Comparison of ENCODE assay signal across 8 cellular contexts in the genomic region with DNA sequence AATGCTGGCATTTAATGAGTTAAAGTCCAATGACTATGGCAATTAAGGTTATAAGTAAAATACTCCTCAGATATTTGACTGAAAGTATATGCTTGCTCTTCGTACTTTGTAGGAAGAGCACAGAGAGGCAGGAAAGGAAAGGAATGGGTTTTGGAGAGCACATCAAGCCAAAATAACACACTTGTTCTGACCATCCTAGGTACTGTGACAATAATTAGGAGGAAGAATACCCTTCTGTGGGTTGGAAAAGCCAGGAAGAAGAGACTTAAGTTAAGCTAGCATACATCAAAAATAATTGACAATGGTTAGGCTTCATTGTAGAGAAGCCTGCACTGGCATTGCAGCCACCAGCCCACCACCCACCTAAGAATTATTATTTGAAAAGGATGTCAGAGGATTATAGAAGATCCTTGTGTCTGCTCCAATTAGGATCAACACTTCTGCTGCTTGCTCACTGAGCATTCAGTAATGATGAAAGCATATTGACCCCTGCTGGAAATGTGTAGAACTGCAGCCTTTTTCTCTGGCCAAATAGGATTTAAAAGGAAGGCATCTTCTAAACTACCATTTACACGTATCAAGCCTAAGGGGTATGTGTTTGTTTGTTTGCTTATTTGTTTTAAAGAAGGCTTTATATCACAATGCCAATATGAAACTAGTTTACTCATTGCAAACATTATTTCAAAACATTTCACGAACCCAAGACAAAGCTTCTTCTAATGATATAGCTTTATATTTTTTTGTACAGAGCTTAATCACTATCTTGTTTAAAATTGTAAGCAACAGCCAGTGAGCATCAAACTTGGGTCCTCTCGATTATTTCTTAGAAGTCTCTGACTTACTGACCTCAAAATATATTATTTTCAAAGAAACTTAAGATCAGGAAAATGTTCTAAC.
DNase-seq lines count a peak whose midpoint lies in the region; ATAC-seq, FAIRE-seq and TF ChIP-seq lines count a peak whose summit lies in the region.

No MANE protein-coding gene starts in this region.

- no peaks in the 10 kb centered on the region for H3K4me1 Mint-ChIP-seq in MCF 10A (ENCODE audit: insufficient read depth, unreplicated experiment)

- CTCF ChIA-PET in MCF 10A (lab: Yijun Ruan, JAX): interaction anchor here (0.6 to 4.8 kb wide), 42 partner anchors 10 to 866 kb away, joined by 3 to 73 read pairs (median 4); a partner anchor contains a TSS

- peak; percentile 88 for TF ChIP-seq CTCF in 22Rv1 (IDR thresholded peaks at IDR 0.05)
- TF ChIP-seq CTCF in MCF 10A (IDR thresholded peaks at IDR 0.05; ENCODE audit: unreplicated experiment): peak; percentile 87

- no peak for TF ChIP-seq POLR2A in GM12892 (IDR thresholded peaks at IDR 0.05; ENCODE audit: low read depth, low read length)

- no peak overlapping the region for H3K4me3 Mint-ChIP-seq in MCF 10A (ENCODE audit: unreplicated experiment)

- no peak overlapping the region for H3K27ac Mint-ChIP-seq in MCF 10A (ENCODE audit: low read depth, unreplicated experiment)

- no peaks in the 10 kb centered on the region for H3K36me3 Mint-ChIP-seq in MCF 10A (ENCODE audit: insufficient read depth, unreplicated experiment)

- H3K27ac ChIP-seq in 22Rv1: no peak overlapping the region

- peak; percentile 13 for DNase-seq in GM12892 (ENCODE audit: insufficient read length)
- DNase-seq in NCI-H128 (lab: John Stamatoyannopoulos, UW; ENCODE audit: unreplicated experiment): peak; percentile 54
- DNase-seq in MCF 10A (ENCODE audit: unreplicated experiment): peak; percentile 78
- DNase-seq in stimulated activated CD4-positive, alpha-beta T cell treated with anti-CD3 and anti-CD28 coated beads, Interleukin-1b, Interleukin-23, amount 100 ng/mL, for 48 hours: peak; percentile 28

- ATAC-seq in HG02763 (IDR thresholded peaks at IDR 0.05; ENCODE audit: unreplicated experiment) (peak; percentile 88), SK-N-SH treated with all-trans-retinoic acid at 6 μM for 48 hours (peak; percentile 84)

- FAIRE-seq in GM12892 (lab: Jason Lieb, UNC): peak; percentile 97
- FAIRE-seq in islet of Langerhans (lab: Jason Lieb, UNC): peak; percentile 99

- H3K27me3 Mint-ChIP-seq in MCF 10A (ENCODE audit: insufficient read depth, unreplicated experiment): no peaks in the 10 kb centered on the region

- BruUV-seq in MCF 10A (replicated peaks; lab: Mats Ljungman, UMichigan): no TSS peak

- intact Hi-C loops in MCF 10A (cut with micrococcal nuclease): loop anchor here (1.0 to 5.0 kb wide), 5 partner anchors 167 to 864 kb away; a partner anchor contains a TSS

- H3K9me3 Mint-ChIP-seq in MCF 10A (ENCODE audit: unreplicated experiment): peaks cover under 1% of the 10 kb centered on the region

- POLR2A ChIA-PET in MCF 10A (lab: Yijun Ruan, JAX): no interaction called here

TF ChIP-seq in SK-N-SH treated with all-trans-retinoic acid at 6 μM for 48 hours, 23 proteins besides CTCF, POLR2A, EP300 and RAD21:
- TF ChIP-seq, protein P1, sequence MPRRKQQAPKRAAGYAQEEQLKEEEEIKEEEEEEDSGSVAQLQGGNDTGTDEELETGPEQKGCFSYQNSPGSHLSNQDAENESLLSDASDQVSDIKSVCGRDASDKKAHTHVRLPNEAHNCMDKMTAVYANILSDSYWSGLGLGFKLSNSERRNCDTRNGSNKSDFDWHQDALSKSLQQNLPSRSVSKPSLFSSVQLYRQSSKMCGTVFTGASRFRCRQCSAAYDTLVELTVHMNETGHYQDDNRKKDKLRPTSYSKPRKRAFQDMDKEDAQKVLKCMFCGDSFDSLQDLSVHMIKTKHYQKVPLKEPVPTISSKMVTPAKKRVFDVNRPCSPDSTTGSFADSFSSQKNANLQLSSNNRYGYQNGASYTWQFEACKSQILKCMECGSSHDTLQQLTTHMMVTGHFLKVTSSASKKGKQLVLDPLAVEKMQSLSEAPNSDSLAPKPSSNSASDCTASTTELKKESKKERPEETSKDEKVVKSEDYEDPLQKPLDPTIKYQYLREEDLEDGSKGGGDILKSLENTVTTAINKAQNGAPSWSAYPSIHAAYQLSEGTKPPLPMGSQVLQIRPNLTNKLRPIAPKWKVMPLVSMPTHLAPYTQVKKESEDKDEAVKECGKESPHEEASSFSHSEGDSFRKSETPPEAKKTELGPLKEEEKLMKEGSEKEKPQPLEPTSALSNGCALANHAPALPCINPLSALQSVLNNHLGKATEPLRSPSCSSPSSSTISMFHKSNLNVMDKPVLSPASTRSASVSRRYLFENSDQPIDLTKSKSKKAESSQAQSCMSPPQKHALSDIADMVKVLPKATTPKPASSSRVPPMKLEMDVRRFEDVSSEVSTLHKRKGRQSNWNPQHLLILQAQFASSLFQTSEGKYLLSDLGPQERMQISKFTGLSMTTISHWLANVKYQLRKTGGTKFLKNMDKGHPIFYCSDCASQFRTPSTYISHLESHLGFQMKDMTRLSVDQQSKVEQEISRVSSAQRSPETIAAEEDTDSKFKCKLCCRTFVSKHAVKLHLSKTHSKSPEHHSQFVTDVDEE (CRISPR knock-in tag; IDR thresholded peaks at IDR 0.05): no peak
- TF ChIP-seq TCF4 (CRISPR knock-in tag; IDR thresholded peaks at IDR 0.05; ENCODE audit: borderline replicate concordance) (no peak), CSDC2 (CRISPR knock-in tag; IDR thresholded peaks at IDR 0.05) (no peak), ZFP30 (CRISPR knock-in tag; IDR thresholded peaks at IDR 0.05) (no peak), OSR1 (CRISPR knock-in tag; IDR thresholded peaks at IDR 0.05) (no peak), ZNF8 (CRISPR knock-in tag; IDR thresholded peaks at IDR 0.05) (no peak), RARB (CRISPR knock-in tag; IDR thresholded peaks at IDR 0.05) (no peak)
- TF ChIP-seq, protein P2, sequence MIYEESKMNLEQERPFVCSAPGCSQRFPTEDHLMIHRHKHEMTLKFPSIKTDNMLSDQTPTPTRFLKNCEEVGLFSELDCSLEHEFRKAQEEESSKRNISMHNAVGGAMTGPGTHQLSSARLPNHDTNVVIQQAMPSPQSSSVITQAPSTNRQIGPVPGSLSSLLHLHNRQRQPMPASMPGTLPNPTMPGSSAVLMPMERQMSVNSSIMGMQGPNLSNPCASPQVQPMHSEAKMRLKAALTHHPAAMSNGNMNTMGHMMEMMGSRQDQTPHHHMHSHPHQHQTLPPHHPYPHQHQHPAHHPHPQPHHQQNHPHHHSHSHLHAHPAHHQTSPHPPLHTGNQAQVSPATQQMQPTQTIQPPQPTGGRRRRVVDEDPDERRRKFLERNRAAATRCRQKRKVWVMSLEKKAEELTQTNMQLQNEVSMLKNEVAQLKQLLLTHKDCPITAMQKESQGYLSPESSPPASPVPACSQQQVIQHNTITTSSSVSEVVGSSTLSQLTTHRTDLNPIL (CRISPR knock-in tag; IDR thresholded peaks at IDR 0.05; ENCODE audit: low read depth): no peak
- TF ChIP-seq, protein P3, sequence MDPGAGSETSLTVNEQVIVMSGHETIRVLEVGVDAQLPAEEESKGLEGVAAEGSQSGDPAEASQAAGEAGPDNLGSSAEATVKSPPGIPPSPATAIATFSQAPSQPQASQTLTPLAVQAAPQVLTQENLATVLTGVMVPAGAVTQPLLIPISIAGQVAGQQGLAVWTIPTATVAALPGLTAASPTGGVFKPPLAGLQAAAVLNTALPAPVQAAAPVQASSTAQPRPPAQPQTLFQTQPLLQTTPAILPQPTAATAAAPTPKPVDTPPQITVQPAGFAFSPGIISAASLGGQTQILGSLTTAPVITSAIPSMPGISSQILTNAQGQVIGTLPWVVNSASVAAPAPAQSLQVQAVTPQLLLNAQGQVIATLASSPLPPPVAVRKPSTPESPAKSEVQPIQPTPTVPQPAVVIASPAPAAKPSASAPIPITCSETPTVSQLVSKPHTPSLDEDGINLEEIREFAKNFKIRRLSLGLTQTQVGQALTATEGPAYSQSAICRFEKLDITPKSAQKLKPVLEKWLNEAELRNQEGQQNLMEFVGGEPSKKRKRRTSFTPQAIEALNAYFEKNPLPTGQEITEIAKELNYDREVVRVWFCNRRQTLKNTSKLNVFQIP (CRISPR knock-in tag; IDR thresholded peaks at IDR 0.05; ENCODE audit: borderline replicate concordance, low read depth): no peak
- TF ChIP-seq, protein P4, sequence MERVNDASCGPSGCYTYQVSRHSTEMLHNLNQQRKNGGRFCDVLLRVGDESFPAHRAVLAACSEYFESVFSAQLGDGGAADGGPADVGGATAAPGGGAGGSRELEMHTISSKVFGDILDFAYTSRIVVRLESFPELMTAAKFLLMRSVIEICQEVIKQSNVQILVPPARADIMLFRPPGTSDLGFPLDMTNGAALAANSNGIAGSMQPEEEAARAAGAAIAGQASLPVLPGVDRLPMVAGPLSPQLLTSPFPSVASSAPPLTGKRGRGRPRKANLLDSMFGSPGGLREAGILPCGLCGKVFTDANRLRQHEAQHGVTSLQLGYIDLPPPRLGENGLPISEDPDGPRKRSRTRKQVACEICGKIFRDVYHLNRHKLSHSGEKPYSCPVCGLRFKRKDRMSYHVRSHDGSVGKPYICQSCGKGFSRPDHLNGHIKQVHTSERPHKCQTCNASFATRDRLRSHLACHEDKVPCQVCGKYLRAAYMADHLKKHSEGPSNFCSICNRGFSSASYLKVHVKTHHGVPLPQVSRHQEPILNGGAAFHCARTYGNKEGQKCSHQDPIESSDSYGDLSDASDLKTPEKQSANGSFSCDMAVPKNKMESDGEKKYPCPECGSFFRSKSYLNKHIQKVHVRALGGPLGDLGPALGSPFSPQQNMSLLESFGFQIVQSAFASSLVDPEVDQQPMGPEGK (CRISPR knock-in tag; IDR thresholded peaks at IDR 0.05; ENCODE audit: borderline replicate concordance): no peak

Comparison
In these comparisons a context has a peak if more than half of its experiments do, and no peak if none do; other contexts are left out.
1. DNase-seq: peak in every context shown above with its lines; median percentile 78 in MCF 10A; 54 in NCI-H128; 28 in stimulated activated CD4-positive, alpha-beta T cell treated with anti-CD3 and anti-CD28 coated beads, Interleukin-1b, Interleukin-23, amount 100 ng/mL, for 48 hours; 13 in GM12892.